In genomic region chr1:21956720-21957552, GRCh38 we compare ENCODE assay signal across 10 cellular contexts. TPM values are rescaled to one million over a fixed set of nuclear protein-coding genes. Genes with fewer than 3 reads are reported as not detected.
DNase-seq lines count a peak whose midpoint lies in the region; ATAC-seq and FAIRE-seq lines count a peak whose summit lies in the region.
"Had no signal": no experiment of that assay in that cellular context is flagged by ENCODE, and none has a peak within 500 bp of the region (broad histone marks: within the 10 kb centered on the region; RNA-seq: fewer than 3 reads in every experiment).

No MANE protein-coding gene starts in this region.

- peak overlapping the region; percentile 86 to 99 (median 94) for H3K27ac Mint-ChIP-seq in naive thymus-derived CD8-positive, alpha-beta T cell

- POLR2A ChIA-PET in naive thymus-derived CD8-positive, alpha-beta T cell (lab: Charles Lee): interaction anchor here (0.6 to 3.4 kb wide), 9 partner anchors 9 to 174 kb away, joined by 3 to 27 read pairs (median 5); partner anchors contain the start of genes HSPG2 and USP48

- peaks cover 14 to 54% (median 40%) of the 10 kb centered on the region in 4 donors for H3K4me1 Mint-ChIP-seq in naive thymus-derived CD8-positive, alpha-beta T cell

- H3K27me3 Mint-ChIP-seq in naive thymus-derived CD8-positive, alpha-beta T cell: peaks cover 0 to 3% (median 0%) of the 10 kb centered on the region in 5 donors

- H3K4me3 Mint-ChIP-seq in naive thymus-derived CD8-positive, alpha-beta T cell: peak overlapping the region; percentile 60 to 92 (median 78)

- DNase-seq in NCI-H82 (lab: John Stamatoyannopoulos, UW) (peak; percentile 36), NCI-H82 treated with DMSO at 0.1 percent for 48 hours (lab: John Stamatoyannopoulos, UW; ENCODE audit: unreplicated experiment) (no peak), dermis blood vessel endothelial cell (peak; percentile 89), urothelium cell line (ENCODE audit: low spot score) (peak; percentile 90)
- DNase-seq in activated CD4-positive, CD25-positive, alpha-beta regulatory T cell treated with anti-CD3 and anti-CD28 coated beads, Interleukin-2, amount 50 U/mL, for 72 hours: peak; percentile 41
- DNase-seq in naive thymus-derived CD8-positive, alpha-beta T cell: peak; percentile 29 to 85 (median 60)

- ATAC-seq in naive thymus-derived CD8-positive, alpha-beta T cell: peak; percentile 94 to 96
- ATAC-seq in GM18861 (IDR thresholded peaks at IDR 0.05; ENCODE audit: unreplicated experiment) (no peak), HG03378 (IDR thresholded peaks at IDR 0.05; ENCODE audit: unreplicated experiment) (no peak)

- no peaks in the 10 kb centered on the region for H3K9me3 Mint-ChIP-seq in naive thymus-derived CD8-positive, alpha-beta T cell

- peak; percentile 67 for FAIRE-seq in urothelium cell line (lab: Jason Lieb, UNC)

- H3K36me3 Mint-ChIP-seq in naive thymus-derived CD8-positive, alpha-beta T cell: no peaks in the 10 kb centered on the region

RNA-seq across cellular contexts. Expression of gene HSPG2, which starts 19.8 kb away (rescaled TPM):
- total RNA-seq in dermis blood vessel endothelial cell: 1,406 and 1,997 TPM in 2 replicates
- total RNA-seq in naive thymus-derived CD8-positive, alpha-beta T cell: 1 to 10 TPM; 6.4 to 7.2 TPM
- polyA plus RNA-seq in naive thymus-derived CD8-positive, alpha-beta T cell: under 1 TPM in 2 of 3 donors, not detected in 1; 0.46 to 0.76 TPM

RNA-seq across cellular contexts. Expression of gene CELA3B, which starts 19.9 kb away (rescaled TPM):
- total RNA-seq in dermis blood vessel endothelial cell: not detected in 2 replicates
- not detected for total RNA-seq in naive thymus-derived CD8-positive, alpha-beta T cell
- polyA plus RNA-seq in naive thymus-derived CD8-positive, alpha-beta T cell: not detected
- polyA plus RNA-seq: AG04450 had no signal

RNA-seq across cellular contexts. Expression of gene CELA3A, which starts 44.5 kb away (rescaled TPM):
- not detected in 2 replicates for total RNA-seq in dermis blood vessel endothelial cell
- total RNA-seq in naive thymus-derived CD8-positive, alpha-beta T cell: not detected
- not detected for polyA plus RNA-seq in naive thymus-derived CD8-positive, alpha-beta T cell
- total RNA-seq: pulmonary artery endothelial cell had no signal
- polyA plus RNA-seq: AG04450 had no signal

Comparison
In these comparisons a context has a peak if more than half of its experiments do, and no peak if none do; other contexts are left out.
1. ATAC-seq: peak in naive thymus-derived CD8-positive, alpha-beta T cell (2 of 2); none in GM18861 (single experiment) and HG03378 (single experiment).
2. RNA of gene HSPG2, which starts 19.8 kb away (total RNA-seq): 1,406 to 1,997 TPM in dermis blood vessel endothelial cell; 6.4 to 7.2 TPM in naive thymus-derived CD8-positive, alpha-beta T cell; every median in the first group is over 100 times any median in the second.